8 cellular contexts compared by ENCODE assay signal in the genomic region with DNA sequence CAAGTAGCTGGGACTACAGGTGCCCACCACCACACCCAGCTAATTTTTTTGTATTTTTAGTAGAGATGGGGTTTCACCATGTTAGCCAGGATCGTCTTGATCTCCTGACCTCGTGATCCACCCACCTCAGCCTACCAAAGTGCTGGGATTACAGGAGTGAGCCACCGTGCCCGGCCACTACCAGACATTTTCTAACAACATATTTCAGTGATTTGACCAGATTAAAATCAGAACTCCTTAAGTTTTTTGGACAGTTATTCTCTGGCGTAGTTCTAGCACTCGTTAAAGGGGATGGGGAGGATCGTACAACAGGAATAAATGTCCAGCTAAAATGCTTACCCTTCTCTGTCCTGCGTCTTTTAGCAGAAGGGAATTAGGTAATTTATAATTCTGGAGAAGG.
DNase-seq lines count a peak whose midpoint lies in the region; ATAC-seq and TF ChIP-seq lines count a peak whose summit lies in the region.
"Not testable (repeated sequence)": the region's sequence is repeated elsewhere in the genome, so short reads cannot be mapped to it uniquely, and the experiment has no call there.

No MANE protein-coding gene starts in this region.

- DNase-seq in GM23248; adrenal gland; mammary epithelial cell; heart right ventricle; sigmoid colon; thyroid gland; vagina (ENCODE audit: extremely low spot score in 2 of 2): not testable (repeated sequence)

- not testable (repeated sequence) for ATAC-seq in heart right ventricle

- H4K20me1 ChIP-seq in GM23248 (ENCODE audit: insufficient read depth); mammary epithelial cell (ENCODE audit: insufficient read depth, low read length): not testable (repeated sequence)

- H3K4me1 ChIP-seq in GM23248 (ENCODE audit: insufficient read depth) (peaks cover 18% of the 10 kb centered on the region), adrenal gland (replicated peaks in 1 of 2) (peaks cover 48 to 83% of the 10 kb centered on the region in 2 donors), mammary epithelial cell (ENCODE audit: insufficient read depth, low read length) (peaks cover 19% of the 10 kb centered on the region), heart right ventricle (peaks cover 24 to 92% (median 76%) of the 10 kb centered on the region in 9 donors), sigmoid colon (peaks cover 0 to 79% (median 71%) of the 10 kb centered on the region in 4 donors), thyroid gland (peaks cover 65 to 78% of the 10 kb centered on the region in 2 donors), vagina (peaks cover 69% of the 10 kb centered on the region)

- not testable (repeated sequence) for H3K27ac ChIP-seq in GM23248
- H3K27ac ChIP-seq in adrenal gland, result peak overlapping the region in 4 of 5 donors; percentile 60 to 76 (median 62)
- peak overlapping the region; percentile 8 for H3K27ac ChIP-seq in mammary epithelial cell (ENCODE audit: insufficient read depth, low read depth, low read length)
- peak overlapping the region; percentile 15 to 91 (median 86) for H3K27ac ChIP-seq in heart right ventricle
- H3K27ac ChIP-seq in sigmoid colon, result peak overlapping the region; percentile 28 to 76 (median 72)
- peak overlapping the region; percentile 91 to 99 (median 97) for H3K27ac ChIP-seq in thyroid gland
- peak overlapping the region; percentile 56 for H3K27ac ChIP-seq in vagina

- H3K9me2 ChIP-seq in GM23248 (ENCODE audit: insufficient read depth), result not testable (repeated sequence)

- H3F3A ChIP-seq in GM23248 (ENCODE audit: insufficient read depth), result not testable (repeated sequence)

- intact Hi-C loops in adrenal gland (cut with DNase I); mammary epithelial cell (cut with micrococcal nuclease); sigmoid colon (cut with DNase I); thyroid gland (cut with DNase I); vagina (cut with DNase I): not testable (repeated sequence)
- intact Hi-C loops in heart right ventricle (cut with DNase I), result loop anchor here in 2 of 10 donors (5.0 to 10.0 kb wide), 2 partner anchors 88 to 90 kb away; partner anchors contain the start of gene UBE2H (in 2 of the 2)

- H3K4me2 ChIP-seq in GM23248 (ENCODE audit: unreplicated experiment), result peak overlapping the region; percentile 3
- not testable (repeated sequence) for H3K4me2 ChIP-seq in mammary epithelial cell (ENCODE audit: insufficient read depth, low read depth, low read length)

- not testable (repeated sequence) for H3K36me3 ChIP-seq in GM23248 (ENCODE audit: low read depth); adrenal gland (replicated peaks in 1 of 2); mammary epithelial cell (ENCODE audit: insufficient read depth, low read length); heart right ventricle; sigmoid colon; thyroid gland; vagina

- WGBS in GM23248 (ENCODE audit: low coverage in 1 of 2, low lambda C conversion rate in 2 of 2, missing lambda C conversion rate in 2 of 2), 2 experiments, result 97 to 99% methylated on average over 8 of the region's 8 CpGs
- 85 to 95% (median 91%) methylated on average over 8 of the region's 8 CpGs for WGBS in adrenal gland, 4 donors
- 68% methylated on average over 8 of the region's 8 CpGs for WGBS in mammary epithelial cell (ENCODE audit: low coverage, missing lambda C conversion rate)
- 89 to 94% methylated on average over 8 of the region's 8 CpGs for WGBS in heart right ventricle, 2 donors
- WGBS in sigmoid colon, 2 donors, result 97% methylated on average over 8 of the region's 8 CpGs
- 58 to 72% methylated on average over 8 of the region's 8 CpGs for WGBS in thyroid gland, 2 donors

- dilution Hi-C loops in mammary epithelial cell (cut with HindIII; ENCODE audit: low sequenced_read_pairs), result loop anchor here (5.0 kb wide), 2 partner anchors 38 to 143 kb away; no protein-coding TSS in a partner anchor

- H3K79me2 ChIP-seq in GM23248 (ENCODE audit: insufficient read depth) (peaks cover 78% of the 10 kb centered on the region), mammary epithelial cell (ENCODE audit: insufficient read depth, low read length) (peaks cover 80% of the 10 kb centered on the region)

- H3K4me1 Mint-ChIP-seq in nephron, result peaks cover 48% of the 10 kb centered on the region

- not testable (repeated sequence) for BruUV-seq in mammary epithelial cell (replicated peaks; lab: Mats Ljungman, UMichigan)

- H3K9ac ChIP-seq in GM23248; mammary epithelial cell (ENCODE audit: insufficient read depth, low read length): not testable (repeated sequence)

- TF ChIP-seq CTCF in adrenal gland (IDR thresholded peaks at IDR 0.05); mammary epithelial cell (conservative IDR thresholded peaks at IDR 0.05 in 1 of 2, IDR thresholded peaks at IDR 0.05 in 1 of 2; ENCODE audit: extremely low read depth in 1 of 2, insufficient read depth in 1 of 2, low read depth in 1 of 2, low read length in 2 of 2); heart right ventricle (IDR thresholded peaks at IDR 0.05); nephron (IDR thresholded peaks at IDR 0.05; ENCODE audit: unreplicated experiment in 3 of 3); sigmoid colon (IDR thresholded peaks at IDR 0.05); thyroid gland (IDR thresholded peaks at IDR 0.05); vagina (IDR thresholded peaks at IDR 0.05): not testable (repeated sequence)

- not testable (repeated sequence) for TF ChIP-seq POLR2A in adrenal gland (IDR thresholded peaks at IDR 0.05); sigmoid colon (IDR thresholded peaks at IDR 0.05); thyroid gland (IDR thresholded peaks at IDR 0.05); vagina (IDR thresholded peaks at IDR 0.05)

- H3K27me3 ChIP-seq in GM23248 (replicated peaks; ENCODE audit: insufficient read depth); adrenal gland; mammary epithelial cell (ENCODE audit: insufficient read depth, low read length); heart right ventricle; sigmoid colon; thyroid gland; vagina: not testable (repeated sequence)

- H3K27me3 Mint-ChIP-seq in nephron (ENCODE audit: low read depth), result not testable (repeated sequence)

- H3K27ac Mint-ChIP-seq in nephron, result peak overlapping the region in 2 of 3 experiments; percentile 57 to 96

- H3K4me3 Mint-ChIP-seq in nephron, result not testable (repeated sequence)

- H3K9me3 Mint-ChIP-seq in nephron, result not testable (repeated sequence)

- in situ Hi-C loops in GM23248 (cut with MboI); mammary epithelial cell (cut with MboI; ENCODE audit: low sequenced_read_pairs in 2 of 2): not testable (repeated sequence)

- CTCF ChIA-PET in mammary epithelial cell (lab: Charles Lee; ENCODE audit: low non-redundant PET), result not testable (repeated sequence)

- TF ChIP-seq EP300 in sigmoid colon (IDR thresholded peaks at IDR 0.05), result not testable (repeated sequence)

- H2AFZ ChIP-seq in GM23248; mammary epithelial cell (ENCODE audit: low read depth, low read length): not testable (repeated sequence)

- H3K9me3 ChIP-seq in GM23248 (ENCODE audit: low read depth); adrenal gland (replicated peaks in 1 of 3); mammary epithelial cell (replicated peaks; ENCODE audit: insufficient read depth, low read length); heart right ventricle; sigmoid colon; thyroid gland; vagina: not testable (repeated sequence)

- H3K4me3 ChIP-seq in GM23248; adrenal gland; mammary epithelial cell (replicated peaks in 1 of 3; ENCODE audit: insufficient read depth in 1 of 3, low read depth in 2 of 3, low read length in 3 of 3); heart right ventricle; sigmoid colon; thyroid gland (replicated peaks in 1 of 3); vagina: not testable (repeated sequence)

- not testable (repeated sequence) for H3K36me3 Mint-ChIP-seq in nephron (ENCODE audit: low read depth)
